Comparison of ENCODE assay signal across 8 cellular contexts in genomic region chr17:38742431-38743308, GRCh38. TPM values are rescaled to one million over a fixed set of nuclear protein-coding genes. Genes with fewer than 3 reads are reported as not detected.
DNase-seq lines count a peak whose midpoint lies in the region; ATAC-seq and TF ChIP-seq lines count a peak whose summit lies in the region.

No MANE protein-coding gene starts in this region.

- no peaks in the 10 kb centered on the region for H3K27me3 ChIP-seq in transverse colon

- DNase-seq in AG20443 (ENCODE audit: low spot score) (peak; percentile 77), NCI-H1105 treated with DMSO at 0.1 percent for 48 hours (lab: John Stamatoyannopoulos, UW) (peak; percentile 86), astrocyte of the cerebellum (ENCODE audit: low read depth) (peak; percentile 91), iris pigment epithelial cell (ENCODE audit: low read depth) (peak; percentile 88), transverse colon (peak; percentile 68)
- DNase-seq in effector memory CD8-positive, alpha-beta T cell = no peak
- DNase-seq in activated CD8-positive, alpha-beta memory T cell treated with anti-CD3 and anti-CD28 coated beads for 24 hours = no peak

- TF ChIP-seq EP300 in transverse colon (IDR thresholded peaks at IDR 0.05; ENCODE audit: low read depth) = no peak

- peaks cover 45% of the 10 kb centered on the region for H3K27me3 Mint-ChIP-seq in stimulated activated memory B cell treated with anti-CD40 and anti-IgM and Interleukin-4, amounts not matched to agents 10 μg/mL and 1 μg/mL and 100 μg/mL, for 72 hours
- peaks cover 40 to 94% of the 10 kb centered on the region in 2 donors for H3K27me3 Mint-ChIP-seq in effector memory CD8-positive, alpha-beta T cell

- no peaks in the 10 kb centered on the region for H3K9me3 ChIP-seq in transverse colon

- H3K9me3 Mint-ChIP-seq in stimulated activated memory B cell treated with anti-CD40 and anti-IgM and Interleukin-4, amounts not matched to agents 10 μg/mL and 1 μg/mL and 100 μg/mL, for 72 hours = no peaks in the 10 kb centered on the region
- no peaks in the 10 kb centered on the region for H3K9me3 Mint-ChIP-seq in effector memory CD8-positive, alpha-beta T cell

- no peaks in the 10 kb centered on the region for H3K36me3 Mint-ChIP-seq in stimulated activated memory B cell treated with anti-CD40 and anti-IgM and Interleukin-4, amounts not matched to agents 10 μg/mL and 1 μg/mL and 100 μg/mL, for 72 hours
- H3K36me3 Mint-ChIP-seq in effector memory CD8-positive, alpha-beta T cell (ENCODE audit: insufficient read depth) = peaks cover 7% of the 10 kb centered on the region

- intact Hi-C loops in transverse colon (cut with DNase I; ENCODE audit: low total_unique reads) = no loop called here

- TF ChIP-seq POLR2A in transverse colon (IDR thresholded peaks at IDR 0.05) = no peak

- WGBS in transverse colon (ENCODE audit: low coverage in 1 of 2), 2 donors = 33% methylated on average over 19 of the region's 22 CpGs; no CpG with 5 or more reads in 1 of the 2 donors

- H3K4me3 ChIP-seq in astrocyte of the cerebellum (ENCODE audit: low read depth, low read length) (no peak overlapping the region), transverse colon (peak overlapping the region in 1 of 4 donors; percentile 7)

- no peak for TF ChIP-seq CTCF in astrocyte of the cerebellum (IDR thresholded peaks at IDR 0.05; ENCODE audit: low read depth, low read length, missing control alignments)
- TF ChIP-seq CTCF in transverse colon (IDR thresholded peaks at IDR 0.05) = no peak

- H3K36me3 ChIP-seq in transverse colon = no peaks in the 10 kb centered on the region

- H3K4me1 Mint-ChIP-seq in stimulated activated memory B cell treated with anti-CD40 and anti-IgM and Interleukin-4, amounts not matched to agents 10 μg/mL and 1 μg/mL and 100 μg/mL, for 72 hours = peaks cover 35% of the 10 kb centered on the region
- peaks cover 5 to 14% of the 10 kb centered on the region in 2 donors for H3K4me1 Mint-ChIP-seq in effector memory CD8-positive, alpha-beta T cell (ENCODE audit: low read depth in 2 of 2)

- H3K27ac ChIP-seq in transverse colon = peak overlapping the region; percentile 83 to 95 (median 93)

- H3K27ac Mint-ChIP-seq in stimulated activated memory B cell treated with anti-CD40 and anti-IgM and Interleukin-4, amounts not matched to agents 10 μg/mL and 1 μg/mL and 100 μg/mL, for 72 hours = no peak overlapping the region
- no peak overlapping the region for H3K27ac Mint-ChIP-seq in effector memory CD8-positive, alpha-beta T cell

- no peak for ATAC-seq in stimulated activated memory B cell treated with anti-CD40 and anti-IgM and Interleukin-4, amounts not matched to agents 10 μg/mL and 1 μg/mL and 100 μg/mL, for 72 hours
- ATAC-seq in effector memory CD8-positive, alpha-beta T cell (replicated peaks) = no peak

- in situ Hi-C loops in astrocyte of the cerebellum (cut with HindIII; ENCODE audit: low sequenced_read_pairs) = no loop called here
- in situ Hi-C loops in transverse colon (cut with MboI; ENCODE audit: low pct_ligation_motif_present in 1 of 4, low pct_unique_long_range_greater_than_20kb in 1 of 4, low sequenced_read_pairs in 3 of 4) = no loop called here

- H3K4me3 Mint-ChIP-seq in stimulated activated memory B cell treated with anti-CD40 and anti-IgM and Interleukin-4, amounts not matched to agents 10 μg/mL and 1 μg/mL and 100 μg/mL, for 72 hours = no peak overlapping the region
- H3K4me3 Mint-ChIP-seq in effector memory CD8-positive, alpha-beta T cell = no peak overlapping the region

- H3K4me1 ChIP-seq in transverse colon = peaks cover 34 to 73% (median 47%) of the 10 kb centered on the region in 4 donors

RNA-seq across cellular contexts. Expression of gene PCGF2, which starts 5.5 kb away (rescaled TPM):
- total RNA-seq in transverse colon = 10 to 100 TPM in 3 of 4 donors, 1 to 10 TPM in 1; 9.1 to 41.9 (median 12.2) TPM

RNA-seq across cellular contexts. Expression of gene PSMB3, which starts 9.9 kb away (rescaled TPM):
- 100 to 1,000 TPM; 137 to 169 (median 159) TPM for total RNA-seq in transverse colon

RNA-seq across cellular contexts. Expression of gene CISD3, which starts 12.5 kb away (rescaled TPM):
- 10 to 100 TPM; 11.2 to 35.0 (median 20.5) TPM for total RNA-seq in transverse colon

RNA-seq across cellular contexts. Expression of gene MLLT6, which starts 37.6 kb away (rescaled TPM):
- 100 to 1,000 TPM in 2 of 4 donors, 10 to 100 TPM in 2; 68.7 to 272 (median 100) TPM for total RNA-seq in transverse colon

RNA-seq across cellular contexts. Expression of gene PIP4K2B, which starts 56.7 kb away (rescaled TPM):
- 10 to 100 TPM; 15.3 to 63.5 (median 23.5) TPM for total RNA-seq in transverse colon

Comparison
In these comparisons a context has a peak if more than half of its experiments do, and no peak if none do; other contexts are left out.
1. DNase-seq: peak in AG20443 (single experiment), NCI-H1105 treated with DMSO at 0.1 percent for 48 hours (single experiment), astrocyte of the cerebellum (single experiment), iris pigment epithelial cell (single experiment) and transverse colon (single experiment); none in effector memory CD8-positive, alpha-beta T cell (0 of 3) and activated CD8-positive, alpha-beta memory T cell treated with anti-CD3 and anti-CD28 coated beads for 24 hours (single experiment).